In the genomic region with DNA sequence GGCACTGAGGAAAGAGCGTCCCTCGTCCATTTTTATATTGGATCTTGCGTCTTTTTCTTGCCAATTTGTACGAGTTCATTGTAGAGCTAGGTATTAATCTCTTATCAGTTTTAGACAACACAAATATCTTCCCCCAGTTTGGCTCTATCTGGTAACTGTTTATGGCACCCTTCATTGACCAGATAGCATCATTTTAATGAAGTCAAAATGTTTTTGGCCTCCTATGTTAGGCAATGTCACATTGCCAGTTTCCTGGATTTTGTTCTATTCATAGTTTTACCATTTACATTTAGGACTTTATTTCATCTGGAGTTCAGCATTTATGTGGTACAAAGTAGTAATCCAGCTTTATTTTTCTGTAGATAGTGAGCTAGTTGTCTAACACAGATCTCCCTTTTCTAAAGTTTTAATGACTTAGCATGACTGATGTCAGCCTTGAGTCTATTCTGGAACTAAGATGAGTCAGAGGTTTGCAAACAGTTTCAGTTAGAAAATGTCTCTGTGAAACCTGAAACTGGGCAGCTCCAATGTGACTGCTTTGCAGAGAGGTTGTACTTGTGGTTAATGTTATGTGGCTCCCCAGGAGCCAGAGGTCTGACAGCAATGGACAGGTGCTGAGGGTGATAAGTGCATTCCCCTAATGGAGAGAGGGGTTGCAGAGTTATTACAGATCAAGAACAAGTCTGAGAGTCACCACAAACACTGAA, we compare ENCODE assay signal across 8 cellular contexts. TPM values are rescaled to one million over a fixed set of nuclear protein-coding genes. Genes with fewer than 3 reads are reported as not detected.
DNase-seq lines count a peak whose midpoint lies in the region; ATAC-seq, FAIRE-seq and TF ChIP-seq lines count a peak whose summit lies in the region.

No MANE protein-coding gene starts in this region.

- H3K9me1 ChIP-seq in K562 (ENCODE audit: control insufficient read depth, insufficient read depth, low read length): no peaks in the 10 kb centered on the region

- peak; percentile 99 for ATAC-seq in GM18867 (IDR thresholded peaks at IDR 0.05; ENCODE audit: unreplicated experiment)
- peak; percentile 99 for ATAC-seq in HG02981 (IDR thresholded peaks at IDR 0.05; ENCODE audit: unreplicated experiment)
- ATAC-seq in K562: peak; percentile 96

- intact Hi-C loops in K562 (cut with micrococcal nuclease): loop anchor here (5.0 kb wide), 1 partner anchor 76 kb away; no protein-coding TSS in a partner anchor

- in situ Hi-C loops in K562 (cut with MboI): no loop called here

- no peak overlapping the region for H3K4me3 ChIP-seq in K562

- no TSS peak for BruUV-seq in K562 (replicated peaks; lab: Mats Ljungman, UMichigan)

- POLR2A ChIA-PET in K562 (lab: Yijun Ruan, JAX): interaction anchor here (1.0 to 1.4 kb wide), 4 partner anchors 9 to 194 kb away, joined by 3 to 4 read pairs (median 3); no protein-coding TSS in a partner anchor

- H3K36me3 Mint-ChIP-seq in mesothelial cell of epicardium: peaks cover 5% of the 10 kb centered on the region

- FAIRE-seq in K562 (lab: Jason Lieb, UNC): peak; percentile 99

- peak; percentile 91 for TF ChIP-seq EP300 in K562 (IDR thresholded peaks at IDR 0.05; ENCODE audit: low read length)

- peaks cover 7 to 39% of the 10 kb centered on the region in 2 experiments for H3K4me1 ChIP-seq in K562 (replicated peaks in 1 of 2; ENCODE audit: control insufficient read depth in 2 of 2, insufficient read depth in 2 of 2, low read length in 2 of 2)

- H3K4me2 ChIP-seq in K562 (ENCODE audit: insufficient read depth, low read length): peak overlapping the region; percentile 34

- peaks cover 27% of the 10 kb centered on the region for H3K9me3 Mint-ChIP-seq in mesothelial cell of epicardium

- H3K27ac Mint-ChIP-seq in mesothelial cell of epicardium: peak overlapping the region; percentile 94

- WGBS in K562 (ENCODE audit: insufficient coverage, low coverage, missing lambda C conversion rate): 71% methylated on average over 4 of the region's 4 CpGs

- TF ChIP-seq POLR2A in K562 (conservative IDR thresholded peaks at IDR 0.05): no peak

- H2AFZ ChIP-seq in K562 (ENCODE audit: low read depth, low read length): peak overlapping the region; percentile 35; the same call in 1 of the 2 replicates

- no peak overlapping the region for H3K4me3 Mint-ChIP-seq in mesothelial cell of epicardium

- H4K20me1 ChIP-seq in K562 (replicated peaks; ENCODE audit: control insufficient read depth, insufficient read depth, low read length): no peaks in the 10 kb centered on the region

- peaks cover 19% of the 10 kb centered on the region for H3K9me3 ChIP-seq in K562 (replicated peaks; ENCODE audit: control insufficient read depth, insufficient read depth, low read depth, low read length)

- H3K27ac ChIP-seq in C4-2B (peak overlapping the region; percentile 27; the same call in 1 of the 2 replicates), K562 (ENCODE audit: extremely low read depth, low read depth, low read length) (peak overlapping the region; percentile 86)

- H3K27me3 Mint-ChIP-seq in mesothelial cell of epicardium (ENCODE audit: low read depth): no peaks in the 10 kb centered on the region

- no peaks in the 10 kb centered on the region for H3K27me3 ChIP-seq in K562 (ENCODE audit: control insufficient read depth in 2 of 2, insufficient read depth in 2 of 2, low read length in 2 of 2)

- peak overlapping the region in 1 of 2 experiments; percentile 42; a peak in 2 of 4 replicates for H3K9ac ChIP-seq in K562 (ENCODE audit: insufficient read depth in 1 of 2, low read depth in 2 of 2, low read length in 2 of 2)

- DNase-seq in NCI-H226 (peak; percentile 66), K562 (ENCODE audit: extremely low read depth in 1 of 4, low spot score in 3 of 4) (peak; percentile 72 to 94 (median 82)), mesothelial cell of epicardium (ENCODE audit: low spot score in 2 of 2, unreplicated experiment in 2 of 2) (no peak), NCI-H1048 (lab: John Stamatoyannopoulos, UW) (no peak), activated gamma-delta T cell (lab: John Stamatoyannopoulos, UW) (no peak)

- CTCF ChIA-PET in K562 (lab: Yijun Ruan, JAX; ENCODE audit: low intra/inter-chr PET ratio): no interaction called here

- no peak for TF ChIP-seq RAD21 in K562 (CRISPR knock-in tag; conservative IDR thresholded peaks at IDR 0.05 in 1 of 2, IDR thresholded peaks at IDR 0.05 in 1 of 2)

- H3K36me3 ChIP-seq in K562 (ENCODE audit: control insufficient read depth, insufficient read depth, low read length): no peaks in the 10 kb centered on the region

- no peak for TF ChIP-seq CTCF in C4-2B (conservative IDR thresholded peaks at IDR 0.05)
- no peak for TF ChIP-seq CTCF in K562 (IDR thresholded peaks at IDR 0.05 in 2 of 3, conservative IDR thresholded peaks at IDR 0.05 in 1 of 3; ENCODE audit: insufficient read depth in 2 of 3, low read depth in 1 of 3, low read length in 3 of 3)
- no peak for TF ChIP-seq CTCF in mesothelial cell of epicardium (IDR thresholded peaks at IDR 0.05; ENCODE audit: unreplicated experiment)

- H3K79me2 ChIP-seq in K562 (ENCODE audit: control insufficient read depth, insufficient read depth, low read length): no peaks in the 10 kb centered on the region

- H3K4me1 Mint-ChIP-seq in mesothelial cell of epicardium: peaks cover 20% of the 10 kb centered on the region

TF ChIP-seq in K562, 482 proteins besides CTCF, POLR2A, EP300 and RAD21 (continues in another document):
- TF ChIP-seq SMARCE1 (IDR thresholded peaks at IDR 0.05) (peak; percentile 96), GATA2 (CRISPR knock-in tag; IDR thresholded peaks at IDR 0.05) (peak; percentile 82), CC2D1A (IDR thresholded peaks at IDR 0.05) (peak; percentile 53; the same call in 1 of the 2 replicates), SPI1 (IDR thresholded peaks at IDR 0.05; ENCODE audit: borderline replicate concordance, low read depth, low read length) (no peak)
- TF ChIP-seq, protein P1, sequence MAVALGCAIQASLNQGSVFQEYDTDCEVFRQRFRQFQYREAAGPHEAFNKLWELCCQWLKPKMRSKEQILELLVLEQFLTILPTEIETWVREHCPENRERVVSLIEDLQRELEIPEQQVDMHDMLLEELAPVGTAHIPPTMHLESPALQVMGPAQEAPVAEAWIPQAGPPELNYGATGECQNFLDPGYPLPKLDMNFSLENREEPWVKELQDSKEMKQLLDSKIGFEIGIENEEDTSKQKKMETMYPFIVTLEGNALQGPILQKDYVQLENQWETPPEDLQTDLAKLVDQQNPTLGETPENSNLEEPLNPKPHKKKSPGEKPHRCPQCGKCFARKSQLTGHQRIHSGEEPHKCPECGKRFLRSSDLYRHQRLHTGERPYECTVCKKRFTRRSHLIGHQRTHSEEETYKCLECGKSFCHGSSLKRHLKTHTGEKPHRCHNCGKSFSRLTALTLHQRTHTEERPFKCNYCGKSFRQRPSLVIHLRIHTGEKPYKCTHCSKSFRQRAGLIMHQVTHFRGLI (CRISPR knock-in tag; IDR thresholded peaks at IDR 0.05): no peak

RNA-seq across cellular contexts. Expression of gene STBD1, which starts 5.3 kb away (rescaled TPM):
- total RNA-seq in K562 (2011; cell fraction: chromatin; rRNA removed; ENCODE audit: low replicate concordance): not detected in 2 replicates
- 0.39 and 0.50 TPM in 2 replicates for total RNA-seq in K562 (2011; cell fraction: nucleolus; rRNA removed)
- total RNA-seq in K562 (2011; cell fraction: nucleoplasm; rRNA removed): 0.53 TPM in 1 of 2 replicates, not detected in the other
- total RNA-seq in K562 (2014; rRNA removed) (0.29 and 0.54 TPM in 2 replicates), K562 (2014; rRNA removed; fragmentation: Illumina TruSeq; extraction: Trizol) (0.18 and 0.22 TPM in 2 replicates), K562 (2015; rRNA removed; fragmentation: Illumina TruSeq; extraction: Trizol) (0.33 and 0.41 TPM in 2 replicates), K562 (2021) (0.42 and 0.64 TPM in 2 replicates), mesothelial cell of epicardium (1.7 to 2.2 TPM (median 2.0 TPM) in 3 replicates)
- polyA plus RNA-seq in K562 (2011; rRNA removed) (0.08 and 0.34 TPM in 2 replicates), K562 (2014; fragmentation: Illumina TruSeq; extraction: Trizol) (0.10 and 0.27 TPM in 2 replicates), K562 (2014; fragmentation: Nextera tagmentation; extraction: Ambion mirVana) (not detected), K562 (2014; rRNA removed) (0.24 and 0.38 TPM in 2 replicates)
- 0.03 and 0.32 TPM in 2 replicates for polyA plus RNA-seq in K562 (2011; cell fraction: cytosol; rRNA removed)
- 0.07 and 0.10 TPM in 2 replicates for polyA plus RNA-seq in K562 (2011; cell fraction: nucleus; rRNA removed)
- 0.62 and 1.5 TPM in 2 replicates for polyA plus RNA-seq in K562 (2012)
- 0.21 TPM in 1 of 2 replicates, not detected in the other for polyA minus RNA-seq in K562 (2011; rRNA and poly(A)+ RNA removed)
- polyA minus RNA-seq in K562 (2011; cell fraction: cytosol; rRNA and poly(A)+ RNA removed): 0.29 TPM in 1 of 2 replicates, not detected in the other
- 0.11 and 0.13 TPM in 2 replicates for polyA minus RNA-seq in K562 (2011; cell fraction: nucleus; rRNA and poly(A)+ RNA removed)

RNA-seq across cellular contexts. Expression of gene FAM47E, which starts 49.7 kb away (rescaled TPM):
- total RNA-seq in K562 (2011; cell fraction: chromatin; rRNA removed; ENCODE audit: low replicate concordance): 1.3 and 1.8 TPM in 2 replicates
- 0.50 and 0.66 TPM in 2 replicates for total RNA-seq in K562 (2011; cell fraction: nucleolus; rRNA removed)
- total RNA-seq in K562 (2011; cell fraction: nucleoplasm; rRNA removed): 1.5 and 5.1 TPM in 2 replicates
- total RNA-seq in K562 (2014; rRNA removed) (3.6 and 3.7 TPM in 2 replicates), K562 (2014; rRNA removed; fragmentation: Illumina TruSeq; extraction: Trizol) (6.4 and 7.4 TPM in 2 replicates), K562 (2015; rRNA removed; fragmentation: Illumina TruSeq; extraction: Trizol) (12.0 and 15.6 TPM in 2 replicates), K562 (2021) (3.7 and 4.8 TPM in 2 replicates), mesothelial cell of epicardium (1.2 to 2.6 TPM (median 2.3 TPM) in 3 replicates)
- polyA plus RNA-seq in K562 (2011; rRNA removed) (0.38 and 4.8 TPM in 2 replicates), K562 (2014; fragmentation: Illumina TruSeq; extraction: Trizol) (5.5 and 6.9 TPM in 2 replicates), K562 (2014; fragmentation: Nextera tagmentation; extraction: Ambion mirVana) (10 to 100 TPM; 11.8 to 12.4 TPM), K562 (2014; rRNA removed) (5.0 and 5.9 TPM in 2 replicates)
- 1.2 TPM in 1 of 2 replicates, not detected in the other for polyA plus RNA-seq in K562 (2011; cell fraction: cytosol; rRNA removed)
- 0.07 and 1.3 TPM in 2 replicates for polyA plus RNA-seq in K562 (2011; cell fraction: nucleus; rRNA removed)
- 15.5 and 15.6 TPM in 2 replicates for polyA plus RNA-seq in K562 (2012)
- 0.27 and 3.5 TPM in 2 replicates for polyA minus RNA-seq in K562 (2011; rRNA and poly(A)+ RNA removed)
- 1.0 TPM in 1 of 2 replicates, not detected in the other for polyA minus RNA-seq in K562 (2011; cell fraction: cytosol; rRNA and poly(A)+ RNA removed)
- polyA minus RNA-seq in K562 (2011; cell fraction: nucleus; rRNA and poly(A)+ RNA removed): 0.56 and 0.81 TPM in 2 replicates

Comparison
In these comparisons a context has a peak if more than half of its experiments do, and no peak if none do; other contexts are left out.
1. DNase-seq: peak in NCI-H226 (single experiment) and K562 (4 of 4); none in mesothelial cell of epicardium (0 of 2), NCI-H1048 (single experiment) and activated gamma-delta T cell (single experiment).
2. Peak in every context shown above with its lines, with median percentiles within 50 percentile points of each other: ATAC-seq.